In genomic region chr14:72771561-72771960, GRCh38 we compare ENCODE assay signal across 21 cellular contexts.
"Had no signal": no experiment of that assay in that cellular context is flagged by ENCODE, and none has a peak within 500 bp of the region (broad histone marks: within the 10 kb centered on the region; RNA-seq: fewer than 3 reads in every experiment).

No MANE protein-coding gene starts in this region.

- ATAC-seq: activated T-cell treated with anti-CD3 and anti-CD28 coated beads, Interleukin-2, amount 50 U/mL, for 72 hours; foreskin keratinocyte; sciatic nerve; stimulated activated effector memory CD8-positive, alpha-beta T cell treated with anti-CD3 and anti-CD28 coated beads, Interleukin-12 subunit alpha, Interleukin-12 subunit beta, amount 100 ng/mL, for 72 hours had no signal

- DNase-seq: activated CD4-positive, alpha-beta T cell treated with anti-CD3 and anti-CD28 coated beads for 48 hours; activated CD4-positive, CD25-positive, alpha-beta regulatory T cell; activated effector memory CD4-positive, alpha-beta T cell treated with anti-CD3 and anti-CD28 coated beads, Interleukin-2, amount 50 U/mL, for 16 hours; activated T-cell treated with anti-CD3 and anti-CD28 coated beads, Interleukin-2, amount 50 U/mL, for 72 hours; cerebellar nuclear complex; effector memory CD4-positive, alpha-beta T cell; foreskin keratinocyte; glutamatergic neuron; hippocampal formation; midbrain; ovary; stimulated activated CD4-positive, alpha-beta T cell treated with anti-CD3 and anti-CD28 coated beads, Interleukin-4, amount 100 ng/mL, for 24 hours; T-helper 1 cell; T-helper 9 cell; thyroid gland; uterus had no signal

- H3K36me3 ChIP-seq: ascending aorta, ovary, thyroid gland, uterus had no signal

- H3K9me3 ChIP-seq: ovary, thyroid gland, uterus had no signal

- H3K4me1 Mint-ChIP-seq: neural crest cell had no signal

- H3K4me3 ChIP-seq: ascending aorta, ovary, thyroid gland, uterus had no signal

- H3K27ac Mint-ChIP-seq: activated naive CD4-positive, alpha-beta T cell treated with anti-CD3 and anti-CD28 coated beads, Interleukin-2, amount 50 U/mL, for 24 hours; activated T-cell treated with anti-CD3 and anti-CD28 coated beads, Interleukin-2, amount 50 U/mL, for 72 hours; stimulated activated effector memory CD8-positive, alpha-beta T cell treated with anti-CD3 and anti-CD28 coated beads, Interleukin-12 subunit alpha, Interleukin-12 subunit beta, amount 100 ng/mL, for 72 hours had no signal

- H3K4me1 ChIP-seq: ascending aorta, foreskin keratinocyte, thyroid gland, uterus had no signal

- H3K4me3 Mint-ChIP-seq: activated naive CD4-positive, alpha-beta T cell treated with anti-CD3 and anti-CD28 coated beads, Interleukin-2, amount 50 U/mL, for 24 hours; activated T-cell treated with anti-CD3 and anti-CD28 coated beads, Interleukin-2, amount 50 U/mL, for 72 hours; neural crest cell; stimulated activated effector memory CD8-positive, alpha-beta T cell treated with anti-CD3 and anti-CD28 coated beads, Interleukin-12 subunit alpha, Interleukin-12 subunit beta, amount 100 ng/mL, for 72 hours had no signal

- H3K36me3 Mint-ChIP-seq: stimulated activated effector memory CD8-positive, alpha-beta T cell treated with anti-CD3 and anti-CD28 coated beads, Interleukin-12 subunit alpha, Interleukin-12 subunit beta, amount 100 ng/mL, for 72 hours had no signal
